ENCODE assay signal across 8 cellular contexts in genomic region chr16:21301168-21301894, GRCh38. TPM values are rescaled to one million over a fixed set of nuclear protein-coding genes. Genes with fewer than 3 reads are reported as not detected.
DNase-seq lines count a peak whose midpoint lies in the region; ATAC-seq, FAIRE-seq and TF ChIP-seq lines count a peak whose summit lies in the region.

No MANE protein-coding gene starts in this region.

- H3K9me3 ChIP-seq in HUES6 (ENCODE audit: control insufficient read depth, insufficient read depth, low read depth, low read length) (no peaks in the 10 kb centered on the region), OCI-LY1 (ENCODE audit: low read length) (no peaks in the 10 kb centered on the region), pancreas (no peaks in the 10 kb centered on the region)

- H2AFZ ChIP-seq in OCI-LY1 (ENCODE audit: low read length): 0 out of 2 replicates have a peak overlapping the region, but pooled peaks have one; percentile 7

- H3F3A ChIP-seq in OCI-LY1 (ENCODE audit: insufficient read depth, low read length): no peaks in the 10 kb centered on the region

- no peak overlapping the region for H3K9ac ChIP-seq in HUES6 (ENCODE audit: low read length)
- peak overlapping the region; percentile 76 for H3K9ac ChIP-seq in OCI-LY1 (ENCODE audit: low read length)

- peak; percentile 43; the same call in 1 of the 2 replicates for TF ChIP-seq CTCF in OCI-LY1 (IDR thresholded peaks at IDR 0.05; ENCODE audit: low read length)
- peak in 1 of 4 donors; percentile 15 for TF ChIP-seq CTCF in pancreas (IDR thresholded peaks at IDR 0.05)

- no peak for FAIRE-seq in pancreas (lab: Jason Lieb, UNC)

- no peak overlapping the region for H3K27ac ChIP-seq in HUES6 (ENCODE audit: low read depth, low read length)
- H3K27ac ChIP-seq in OCI-LY1 (ENCODE audit: low read depth, low read length, poor library complexity, severe bottlenecking): peak overlapping the region; percentile 43
- peak overlapping the region; percentile 76 to 89 (median 83) for H3K27ac ChIP-seq in pancreas

- DNase-seq in DMS79 treated with DMSO at 0.1 percent for 48 hours (lab: John Stamatoyannopoulos, UW) (peak; percentile 15), glomerular visceral epithelial cell (ENCODE audit: extremely low spot score) (peak; percentile 75), pancreas (peak; percentile 72 to 88 (median 80))
- DNase-seq in activated T-helper 9 cell treated with anti-CD3 and anti-CD28 coated beads, Interleukin-2, amount 50 U/mL, for 16 hours (ENCODE audit: low read depth): peak; percentile 8

- no peaks in the 10 kb centered on the region for H4K20me1 ChIP-seq in OCI-LY1 (ENCODE audit: insufficient read depth, low read length)

- H3K4me3 ChIP-seq in HUES6 (ENCODE audit: low read depth, low read length) (peak overlapping the region; percentile 68), OCI-LY1 (ENCODE audit: low read depth, low read length, poor library complexity, severe bottlenecking) (peak overlapping the region; percentile 73), pancreas (peak overlapping the region; percentile 63 to 79 (median 69))

- ATAC-seq in GM21515 (IDR thresholded peaks at IDR 0.05; ENCODE audit: unreplicated experiment) (peak; percentile 61), pancreas (peak; percentile 80 to 93 (median 86)), HG03457 (IDR thresholded peaks at IDR 0.05; ENCODE audit: unreplicated experiment) (no peak)

- H3K4me1 ChIP-seq in HUES6 (ENCODE audit: control insufficient read depth, insufficient read depth, low read length) (peaks cover 6% of the 10 kb centered on the region; the same call in 1 of the 2 replicates), OCI-LY1 (ENCODE audit: insufficient read depth, low read length, severe bottlenecking) (peaks cover 21% of the 10 kb centered on the region), pancreas (peaks cover 0 to 4% (median 0%) of the 10 kb centered on the region in 3 donors)

- H3K27me3 ChIP-seq in HUES6 (ENCODE audit: control insufficient read depth, insufficient read depth, low read length): peaks cover 58% of the 10 kb centered on the region
- H3K27me3 ChIP-seq in OCI-LY1 (ENCODE audit: insufficient read depth, low read length): no peaks in the 10 kb centered on the region
- H3K27me3 ChIP-seq in pancreas: no peaks in the 10 kb centered on the region

- H3K36me3 ChIP-seq in HUES6 (ENCODE audit: control insufficient read depth, insufficient read depth, low read length) (no peaks in the 10 kb centered on the region), OCI-LY1 (ENCODE audit: insufficient read depth, low read length) (no peaks in the 10 kb centered on the region), pancreas (no peaks in the 10 kb centered on the region)

- 0 to 1% methylated on average over 40 to 60 of the region's 60 CpGs for WGBS in pancreas, 2 donors

- no peaks in the 10 kb centered on the region for H3K9me2 ChIP-seq in OCI-LY1 (ENCODE audit: low read depth, low read length)

- intact Hi-C loops in pancreas (cut with DNase I): no loop called here

- H3K4me2 ChIP-seq in OCI-LY1 (ENCODE audit: low read length): peak overlapping the region; percentile 73

- no peaks in the 10 kb centered on the region for H3K79me2 ChIP-seq in OCI-LY1 (ENCODE audit: insufficient read depth, low read length)

RNA-seq across cellular contexts. Expression of gene CRYM, which starts 23.2 kb away (rescaled TPM):
- total RNA-seq in pancreas: under 1 TPM in 4 of 6 donors, not detected in 2; 0.12 to 0.22 (median 0.17) TPM
- under 1 TPM in 1 of 2 donors, not detected in 1; 0.09 TPM for polyA plus RNA-seq in pancreas

Comparison
In these comparisons a context has a peak if more than half of its experiments do, and no peak if none do; other contexts are left out.
1. DNase-seq: peak in every context shown above with its lines; median percentile 80 in pancreas; 75 in glomerular visceral epithelial cell; 15 in DMS79 treated with DMSO at 0.1 percent for 48 hours; 8 in activated T-helper 9 cell treated with anti-CD3 and anti-CD28 coated beads, Interleukin-2, amount 50 U/mL, for 16 hours.